In genomic region chr2:164243315-164243714, GRCh38 we compare ENCODE assay signal across 23 cellular contexts.
"Had no signal": no experiment of that assay in that cellular context is flagged by ENCODE, and none has a peak within 500 bp of the region (broad histone marks: within the 10 kb centered on the region; RNA-seq: fewer than 3 reads in every experiment).

No MANE protein-coding gene starts in this region.

- H3K36me3 ChIP-seq: brain microvascular endothelial cell had no signal

- H3K27ac ChIP-seq: brain microvascular endothelial cell, coronary artery, dorsolateral prefrontal cortex had no signal

- DNase-seq: activated CD4-positive, alpha-beta memory T cell treated with anti-CD3 and anti-CD28 coated beads, Interleukin-2, amount 10 ng/mL, durations not matched to agents 7 days and 5 days; activated CD4-positive, alpha-beta T cell treated with anti-CD3 and anti-CD28 coated beads for 36 hours; activated CD4-positive, alpha-beta T cell treated with anti-CD3 and anti-CD28 coated beads, Interleukin-2, amount 10 ng/mL, durations not matched to agents 24 days and 14 days; activated CD4-positive, CD25-positive, alpha-beta regulatory T cell; activated CD4-positive, CD25-positive, alpha-beta regulatory T cell treated with anti-CD3 and anti-CD28 coated beads, Interleukin-2, amount 50 U/mL, for 72 hours; activated CD8-positive, alpha-beta memory T cell treated with anti-CD3 and anti-CD28 coated beads, Interleukin-2, amount 50 U/mL, for 48 hours; activated gamma-delta T cell treated with Interleukin-2 at 50 U/mL for 16 hours; activated naive CD4-positive, alpha-beta T cell treated with anti-CD3 and anti-CD28 coated beads, Interleukin-2, amount 50 U/mL, for 16 hours; activated naive CD4-positive, alpha-beta T cell treated with Interleukin-2 at 50 U/mL for 16 hours; activated T-cell treated with anti-CD3 and anti-CD28 coated beads for 4 hours; activated T-cell treated with anti-CD3 and anti-CD28 coated beads, Interleukin-2, amount 50 U/mL, for 24 hours; activated T-cell treated with anti-CD3 and anti-CD28 coated beads, Interleukin-2, amount 50 U/mL, for 72 hours; amniotic stem cell; anterior cingulate cortex; brain microvascular endothelial cell; dorsolateral prefrontal cortex; effector memory CD4-positive, alpha-beta T cell; endodermal cell; foreskin fibroblast; head of caudate nucleus; T-helper 17 cell had no signal

- ATAC-seq: activated CD4-positive, alpha-beta T cell treated with anti-CD3 and anti-CD28 coated beads for 36 hours; activated T-cell treated with anti-CD3 and anti-CD28 coated beads, Interleukin-2, amount 50 U/mL, for 72 hours; esophagus mucosa; T-helper 17 cell had no signal

- H3K27me3 ChIP-seq: brain microvascular endothelial cell, dorsolateral prefrontal cortex had no signal

- H3K4me3 ChIP-seq: coronary artery, dorsolateral prefrontal cortex had no signal
